1 cellular context compared by ENCODE assay signal in the genomic region with DNA sequence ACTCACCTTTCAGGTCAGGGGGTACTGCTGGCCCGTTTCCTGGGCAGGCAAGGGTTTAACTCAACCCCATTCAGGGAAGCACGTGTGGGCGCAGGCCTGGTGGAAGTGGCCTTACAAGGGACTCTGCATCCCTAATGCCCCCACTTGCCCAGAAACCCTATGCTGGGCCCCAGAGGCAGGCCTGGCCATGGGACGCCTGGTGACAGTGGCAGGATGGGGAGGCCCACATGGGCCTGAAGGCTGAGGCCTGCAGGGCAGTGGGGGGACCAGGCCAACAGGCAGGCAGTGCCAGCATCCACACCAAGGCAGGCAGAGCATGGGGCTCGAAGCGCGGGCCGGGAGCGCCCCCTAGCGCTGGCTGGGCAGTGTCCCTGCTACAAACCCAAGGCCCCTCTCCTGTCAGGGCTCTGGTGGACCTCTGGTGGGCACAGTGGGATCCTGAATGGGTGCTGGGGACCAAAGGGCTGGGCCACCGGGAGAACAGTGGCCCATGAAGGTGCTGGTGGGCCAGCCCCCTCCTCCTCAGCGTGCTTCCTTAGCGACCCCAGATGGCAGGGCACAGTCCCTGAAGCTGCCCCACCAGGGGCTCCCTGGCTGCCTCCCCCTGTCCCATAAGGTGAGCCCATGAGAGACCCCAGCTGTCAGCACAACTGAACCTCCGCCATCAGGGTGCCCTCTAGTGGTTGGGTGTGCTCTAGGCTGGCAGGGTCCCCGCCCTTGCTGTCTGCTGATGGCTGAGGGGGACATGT.
TF ChIP-seq lines count a peak whose summit lies in the region.

No MANE protein-coding gene starts in this region.

TF ChIP-seq in HEK293, 187 proteins besides CTCF, POLR2A, EP300 and RAD21 (continued from another document):
- TF ChIP-seq, protein P1, sequence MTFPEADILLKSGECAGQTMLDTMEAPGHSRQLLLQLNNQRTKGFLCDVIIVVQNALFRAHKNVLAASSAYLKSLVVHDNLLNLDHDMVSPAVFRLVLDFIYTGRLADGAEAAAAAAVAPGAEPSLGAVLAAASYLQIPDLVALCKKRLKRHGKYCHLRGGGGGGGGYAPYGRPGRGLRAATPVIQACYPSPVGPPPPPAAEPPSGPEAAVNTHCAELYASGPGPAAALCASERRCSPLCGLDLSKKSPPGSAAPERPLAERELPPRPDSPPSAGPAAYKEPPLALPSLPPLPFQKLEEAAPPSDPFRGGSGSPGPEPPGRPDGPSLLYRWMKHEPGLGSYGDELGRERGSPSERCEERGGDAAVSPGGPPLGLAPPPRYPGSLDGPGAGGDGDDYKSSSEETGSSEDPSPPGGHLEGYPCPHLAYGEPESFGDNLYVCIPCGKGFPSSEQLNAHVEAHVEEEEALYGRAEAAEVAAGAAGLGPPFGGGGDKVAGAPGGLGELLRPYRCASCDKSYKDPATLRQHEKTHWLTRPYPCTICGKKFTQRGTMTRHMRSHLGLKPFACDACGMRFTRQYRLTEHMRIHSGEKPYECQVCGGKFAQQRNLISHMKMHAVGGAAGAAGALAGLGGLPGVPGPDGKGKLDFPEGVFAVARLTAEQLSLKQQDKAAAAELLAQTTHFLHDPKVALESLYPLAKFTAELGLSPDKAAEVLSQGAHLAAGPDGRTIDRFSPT (tag by site-specific recombination; IDR thresholded peaks at IDR 0.05), result peak; percentile 92
- 0 out of 2 replicates have a peak, but pooled peaks have one; percentile 25 for TF ChIP-seq ZXDB (tag by site-specific recombination; IDR thresholded peaks at IDR 0.05)
- TF ChIP-seq GLIS2 (tag by site-specific recombination; IDR thresholded peaks at IDR 0.05), result peak; percentile 66
- no peak for TF ChIP-seq ZNF239 (tag by site-specific recombination; IDR thresholded peaks at IDR 0.05)
- TF ChIP-seq ZNF654 (tag by site-specific recombination; IDR thresholded peaks at IDR 0.05; ENCODE audit: low read depth), result peak; percentile 62
- peak; percentile 49; the same call in 1 of the 2 replicates for TF ChIP-seq ZSCAN30 (tag by site-specific recombination; IDR thresholded peaks at IDR 0.05)
- TF ChIP-seq ZNF350 (tag by site-specific recombination; IDR thresholded peaks at IDR 0.05), result no peak
- 0 out of 2 replicates have a peak, but pooled peaks have one; percentile 29 for TF ChIP-seq ZBTB7A (tag by site-specific recombination; IDR thresholded peaks at IDR 0.05; ENCODE audit: low read depth)
- TF ChIP-seq, protein P2, sequence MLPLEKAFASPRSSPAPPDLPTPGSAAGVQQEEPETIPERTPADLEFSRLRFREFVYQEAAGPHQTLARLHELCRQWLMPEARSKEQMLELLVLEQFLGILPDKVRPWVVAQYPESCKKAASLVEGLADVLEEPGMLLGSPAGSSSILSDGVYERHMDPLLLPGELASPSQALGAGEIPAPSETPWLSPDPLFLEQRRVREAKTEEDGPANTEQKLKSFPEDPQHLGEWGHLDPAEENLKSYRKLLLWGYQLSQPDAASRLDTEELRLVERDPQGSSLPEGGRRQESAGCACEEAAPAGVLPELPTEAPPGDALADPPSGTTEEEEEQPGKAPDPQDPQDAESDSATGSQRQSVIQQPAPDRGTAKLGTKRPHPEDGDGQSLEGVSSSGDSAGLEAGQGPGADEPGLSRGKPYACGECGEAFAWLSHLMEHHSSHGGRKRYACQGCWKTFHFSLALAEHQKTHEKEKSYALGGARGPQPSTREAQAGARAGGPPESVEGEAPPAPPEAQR (tag by site-specific recombination; IDR thresholded peaks at IDR 0.05), result no peak
- TF ChIP-seq ZNF549 (tag by site-specific recombination; IDR thresholded peaks at IDR 0.05), result no peak
- TF ChIP-seq, protein P3, sequence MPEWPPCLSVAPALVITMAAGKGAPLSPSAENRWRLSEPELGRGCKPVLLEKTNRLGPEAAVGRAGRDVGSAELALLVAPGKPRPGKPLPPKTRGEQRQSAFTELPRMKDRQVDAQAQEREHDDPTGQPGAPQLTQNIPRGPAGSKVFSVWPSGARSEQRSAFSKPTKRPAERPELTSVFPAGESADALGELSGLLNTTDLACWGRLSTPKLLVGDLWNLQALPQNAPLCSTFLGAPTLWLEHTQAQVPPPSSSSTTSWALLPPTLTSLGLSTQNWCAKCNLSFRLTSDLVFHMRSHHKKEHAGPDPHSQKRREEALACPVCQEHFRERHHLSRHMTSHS (tag by site-specific recombination; IDR thresholded peaks at IDR 0.05), result no peak
- TF ChIP-seq, protein P4, sequence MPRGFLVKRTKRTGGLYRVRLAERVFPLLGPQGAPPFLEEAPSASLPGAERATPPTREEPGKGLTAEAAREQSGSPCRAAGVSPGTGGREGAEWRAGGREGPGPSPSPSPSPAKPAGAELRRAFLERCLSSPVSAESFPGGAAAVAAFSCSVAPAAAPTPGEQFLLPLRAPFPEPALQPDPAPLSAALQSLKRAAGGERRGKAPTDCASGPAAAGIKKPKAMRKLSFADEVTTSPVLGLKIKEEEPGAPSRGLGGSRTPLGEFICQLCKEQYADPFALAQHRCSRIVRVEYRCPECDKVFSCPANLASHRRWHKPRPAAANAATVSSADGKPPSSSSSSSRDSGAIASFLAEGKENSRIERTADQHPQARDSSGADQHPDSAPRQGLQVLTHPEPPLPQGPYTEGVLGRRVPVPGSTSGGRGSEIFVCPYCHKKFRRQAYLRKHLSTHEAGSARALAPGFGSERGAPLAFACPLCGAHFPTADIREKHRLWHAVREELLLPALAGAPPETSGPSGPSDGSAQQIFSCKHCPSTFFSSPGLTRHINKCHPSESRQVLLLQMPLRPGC (tag by site-specific recombination; IDR thresholded peaks at IDR 0.05), result no peak
- TF ChIP-seq, protein P5, sequence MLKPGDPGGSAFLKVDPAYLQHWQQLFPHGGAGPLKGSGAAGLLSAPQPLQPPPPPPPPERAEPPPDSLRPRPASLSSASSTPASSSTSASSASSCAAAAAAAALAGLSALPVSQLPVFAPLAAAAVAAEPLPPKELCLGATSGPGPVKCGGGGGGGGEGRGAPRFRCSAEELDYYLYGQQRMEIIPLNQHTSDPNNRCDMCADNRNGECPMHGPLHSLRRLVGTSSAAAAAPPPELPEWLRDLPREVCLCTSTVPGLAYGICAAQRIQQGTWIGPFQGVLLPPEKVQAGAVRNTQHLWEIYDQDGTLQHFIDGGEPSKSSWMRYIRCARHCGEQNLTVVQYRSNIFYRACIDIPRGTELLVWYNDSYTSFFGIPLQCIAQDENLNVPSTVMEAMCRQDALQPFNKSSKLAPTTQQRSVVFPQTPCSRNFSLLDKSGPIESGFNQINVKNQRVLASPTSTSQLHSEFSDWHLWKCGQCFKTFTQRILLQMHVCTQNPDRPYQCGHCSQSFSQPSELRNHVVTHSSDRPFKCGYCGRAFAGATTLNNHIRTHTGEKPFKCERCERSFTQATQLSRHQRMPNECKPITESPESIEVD (tag by site-specific recombination; IDR thresholded peaks at IDR 0.05), result no peak
- TF ChIP-seq ZNF157 (tag by site-specific recombination; IDR thresholded peaks at IDR 0.05), result no peak
- TF ChIP-seq, protein P6, sequence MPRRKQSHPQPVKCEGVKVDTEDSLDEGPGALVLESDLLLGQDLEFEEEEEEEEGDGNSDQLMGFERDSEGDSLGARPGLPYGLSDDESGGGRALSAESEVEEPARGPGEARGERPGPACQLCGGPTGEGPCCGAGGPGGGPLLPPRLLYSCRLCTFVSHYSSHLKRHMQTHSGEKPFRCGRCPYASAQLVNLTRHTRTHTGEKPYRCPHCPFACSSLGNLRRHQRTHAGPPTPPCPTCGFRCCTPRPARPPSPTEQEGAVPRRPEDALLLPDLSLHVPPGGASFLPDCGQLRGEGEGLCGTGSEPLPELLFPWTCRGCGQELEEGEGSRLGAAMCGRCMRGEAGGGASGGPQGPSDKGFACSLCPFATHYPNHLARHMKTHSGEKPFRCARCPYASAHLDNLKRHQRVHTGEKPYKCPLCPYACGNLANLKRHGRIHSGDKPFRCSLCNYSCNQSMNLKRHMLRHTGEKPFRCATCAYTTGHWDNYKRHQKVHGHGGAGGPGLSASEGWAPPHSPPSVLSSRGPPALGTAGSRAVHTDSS (tag by site-specific recombination; IDR thresholded peaks at IDR 0.05), result no peak
- no peak for TF ChIP-seq SCRT2 (tag by site-specific recombination; IDR thresholded peaks at IDR 0.05)
- TF ChIP-seq ZNF423 (tag by site-specific recombination; IDR thresholded peaks at IDR 0.05), result peak; percentile 64
- no peak for TF ChIP-seq ZNF837 (tag by site-specific recombination; IDR thresholded peaks at IDR 0.05)
- TF ChIP-seq ZNF391 (tag by site-specific recombination; IDR thresholded peaks at IDR 0.05; ENCODE audit: borderline replicate concordance, low read depth), result 0 out of 2 replicates have a peak, but pooled peaks have one; percentile 41
- 0 out of 2 replicates have a peak, but pooled peaks have one; percentile 33 for TF ChIP-seq ZNF10 (tag by site-specific recombination; IDR thresholded peaks at IDR 0.05)
- TF ChIP-seq GLI2 (tag by site-specific recombination; IDR thresholded peaks at IDR 0.05; ENCODE audit: borderline replicate concordance, low read depth), result no peak
- TF ChIP-seq ZNF501 (tag by site-specific recombination; IDR thresholded peaks at IDR 0.05), result 0 out of 2 replicates have a peak, but pooled peaks have one; percentile 36
- no peak for TF ChIP-seq ZSCAN16 (tag by site-specific recombination; IDR thresholded peaks at IDR 0.05)
- TF ChIP-seq, protein P7, sequence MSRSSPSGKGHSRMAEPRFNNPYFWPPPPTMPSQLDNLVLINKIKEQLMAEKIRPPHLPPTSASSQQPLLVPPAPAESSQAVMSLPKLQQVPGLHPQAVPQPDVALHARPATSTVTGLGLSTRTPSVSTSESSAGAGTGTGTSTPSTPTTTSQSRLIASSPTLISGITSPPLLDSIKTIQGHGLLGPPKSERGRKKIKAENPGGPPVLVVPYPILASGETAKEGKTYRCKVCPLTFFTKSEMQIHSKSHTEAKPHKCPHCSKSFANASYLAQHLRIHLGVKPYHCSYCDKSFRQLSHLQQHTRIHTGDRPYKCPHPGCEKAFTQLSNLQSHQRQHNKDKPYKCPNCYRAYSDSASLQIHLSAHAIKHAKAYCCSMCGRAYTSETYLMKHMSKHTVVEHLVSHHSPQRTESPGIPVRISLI (tag by site-specific recombination; IDR thresholded peaks at IDR 0.05), result no peak
- no peak for TF ChIP-seq ZNF596 (tag by site-specific recombination; IDR thresholded peaks at IDR 0.05)
- no peak for TF ChIP-seq ZNF133 (tag by site-specific recombination; IDR thresholded peaks at IDR 0.05)
- TF ChIP-seq ZBTB48 (tag by site-specific recombination; IDR thresholded peaks at IDR 0.05), result peak; percentile 59; the same call in 1 of the 2 replicates
- TF ChIP-seq, protein P8, sequence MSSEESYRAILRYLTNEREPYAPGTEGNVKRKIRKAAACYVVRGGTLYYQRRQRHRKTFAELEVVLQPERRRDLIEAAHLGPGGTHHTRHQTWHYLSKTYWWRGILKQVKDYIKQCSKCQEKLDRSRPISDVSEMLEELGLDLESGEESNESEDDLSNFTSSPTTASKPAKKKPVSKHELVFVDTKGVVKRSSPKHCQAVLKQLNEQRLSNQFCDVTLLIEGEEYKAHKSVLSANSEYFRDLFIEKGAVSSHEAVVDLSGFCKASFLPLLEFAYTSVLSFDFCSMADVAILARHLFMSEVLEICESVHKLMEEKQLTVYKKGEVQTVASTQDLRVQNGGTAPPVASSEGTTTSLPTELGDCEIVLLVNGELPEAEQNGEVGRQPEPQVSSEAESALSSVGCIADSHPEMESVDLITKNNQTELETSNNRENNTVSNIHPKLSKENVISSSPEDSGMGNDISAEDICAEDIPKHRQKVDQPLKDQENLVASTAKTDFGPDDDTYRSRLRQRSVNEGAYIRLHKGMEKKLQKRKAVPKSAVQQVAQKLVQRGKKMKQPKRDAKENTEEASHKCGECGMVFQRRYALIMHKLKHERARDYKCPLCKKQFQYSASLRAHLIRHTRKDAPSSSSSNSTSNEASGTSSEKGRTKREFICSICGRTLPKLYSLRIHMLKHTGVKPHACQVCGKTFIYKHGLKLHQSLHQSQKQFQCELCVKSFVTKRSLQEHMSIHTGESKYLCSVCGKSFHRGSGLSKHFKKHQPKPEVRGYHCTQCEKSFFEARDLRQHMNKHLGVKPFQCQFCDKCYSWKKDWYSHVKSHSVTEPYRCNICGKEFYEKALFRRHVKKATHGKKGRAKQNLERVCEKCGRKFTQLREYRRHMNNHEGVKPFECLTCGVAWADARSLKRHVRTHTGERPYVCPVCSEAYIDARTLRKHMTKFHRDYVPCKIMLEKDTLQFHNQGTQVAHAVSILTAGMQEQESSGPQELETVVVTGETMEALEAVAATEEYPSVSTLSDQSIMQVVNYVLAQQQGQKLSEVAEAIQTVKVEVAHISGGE (tag by site-specific recombination; conservative IDR thresholded peaks at IDR 0.05; ENCODE audit: low read depth), result no peak
- peak; percentile 76 for TF ChIP-seq ZBTB8A (tag by site-specific recombination; IDR thresholded peaks at IDR 0.05)
- no peak for TF ChIP-seq ZNF37A (tag by site-specific recombination; IDR thresholded peaks at IDR 0.05)
- TF ChIP-seq, protein P9, sequence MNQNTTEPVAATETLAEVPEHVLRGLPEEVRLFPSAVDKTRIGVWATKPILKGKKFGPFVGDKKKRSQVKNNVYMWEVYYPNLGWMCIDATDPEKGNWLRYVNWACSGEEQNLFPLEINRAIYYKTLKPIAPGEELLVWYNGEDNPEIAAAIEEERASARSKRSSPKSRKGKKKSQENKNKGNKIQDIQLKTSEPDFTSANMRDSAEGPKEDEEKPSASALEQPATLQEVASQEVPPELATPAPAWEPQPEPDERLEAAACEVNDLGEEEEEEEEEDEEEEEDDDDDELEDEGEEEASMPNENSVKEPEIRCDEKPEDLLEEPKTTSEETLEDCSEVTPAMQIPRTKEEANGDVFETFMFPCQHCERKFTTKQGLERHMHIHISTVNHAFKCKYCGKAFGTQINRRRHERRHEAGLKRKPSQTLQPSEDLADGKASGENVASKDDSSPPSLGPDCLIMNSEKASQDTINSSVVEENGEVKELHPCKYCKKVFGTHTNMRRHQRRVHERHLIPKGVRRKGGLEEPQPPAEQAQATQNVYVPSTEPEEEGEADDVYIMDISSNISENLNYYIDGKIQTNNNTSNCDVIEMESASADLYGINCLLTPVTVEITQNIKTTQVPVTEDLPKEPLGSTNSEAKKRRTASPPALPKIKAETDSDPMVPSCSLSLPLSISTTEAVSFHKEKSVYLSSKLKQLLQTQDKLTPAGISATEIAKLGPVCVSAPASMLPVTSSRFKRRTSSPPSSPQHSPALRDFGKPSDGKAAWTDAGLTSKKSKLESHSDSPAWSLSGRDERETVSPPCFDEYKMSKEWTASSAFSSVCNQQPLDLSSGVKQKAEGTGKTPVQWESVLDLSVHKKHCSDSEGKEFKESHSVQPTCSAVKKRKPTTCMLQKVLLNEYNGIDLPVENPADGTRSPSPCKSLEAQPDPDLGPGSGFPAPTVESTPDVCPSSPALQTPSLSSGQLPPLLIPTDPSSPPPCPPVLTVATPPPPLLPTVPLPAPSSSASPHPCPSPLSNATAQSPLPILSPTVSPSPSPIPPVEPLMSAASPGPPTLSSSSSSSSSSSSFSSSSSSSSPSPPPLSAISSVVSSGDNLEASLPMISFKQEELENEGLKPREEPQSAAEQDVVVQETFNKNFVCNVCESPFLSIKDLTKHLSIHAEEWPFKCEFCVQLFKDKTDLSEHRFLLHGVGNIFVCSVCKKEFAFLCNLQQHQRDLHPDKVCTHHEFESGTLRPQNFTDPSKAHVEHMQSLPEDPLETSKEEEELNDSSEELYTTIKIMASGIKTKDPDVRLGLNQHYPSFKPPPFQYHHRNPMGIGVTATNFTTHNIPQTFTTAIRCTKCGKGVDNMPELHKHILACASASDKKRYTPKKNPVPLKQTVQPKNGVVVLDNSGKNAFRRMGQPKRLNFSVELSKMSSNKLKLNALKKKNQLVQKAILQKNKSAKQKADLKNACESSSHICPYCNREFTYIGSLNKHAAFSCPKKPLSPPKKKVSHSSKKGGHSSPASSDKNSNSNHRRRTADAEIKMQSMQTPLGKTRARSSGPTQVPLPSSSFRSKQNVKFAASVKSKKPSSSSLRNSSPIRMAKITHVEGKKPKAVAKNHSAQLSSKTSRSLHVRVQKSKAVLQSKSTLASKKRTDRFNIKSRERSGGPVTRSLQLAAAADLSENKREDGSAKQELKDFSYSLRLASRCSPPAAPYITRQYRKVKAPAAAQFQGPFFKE (tag by site-specific recombination; IDR thresholded peaks at IDR 0.05; ENCODE audit: borderline replicate concordance), result no peak
- TF ChIP-seq ZBTB17 (tag by site-specific recombination; IDR thresholded peaks at IDR 0.05), result 0 out of 2 replicates have a peak, but pooled peaks have one; percentile 12
